ENCODE assay signal across 8 cellular contexts in the genomic region with DNA sequence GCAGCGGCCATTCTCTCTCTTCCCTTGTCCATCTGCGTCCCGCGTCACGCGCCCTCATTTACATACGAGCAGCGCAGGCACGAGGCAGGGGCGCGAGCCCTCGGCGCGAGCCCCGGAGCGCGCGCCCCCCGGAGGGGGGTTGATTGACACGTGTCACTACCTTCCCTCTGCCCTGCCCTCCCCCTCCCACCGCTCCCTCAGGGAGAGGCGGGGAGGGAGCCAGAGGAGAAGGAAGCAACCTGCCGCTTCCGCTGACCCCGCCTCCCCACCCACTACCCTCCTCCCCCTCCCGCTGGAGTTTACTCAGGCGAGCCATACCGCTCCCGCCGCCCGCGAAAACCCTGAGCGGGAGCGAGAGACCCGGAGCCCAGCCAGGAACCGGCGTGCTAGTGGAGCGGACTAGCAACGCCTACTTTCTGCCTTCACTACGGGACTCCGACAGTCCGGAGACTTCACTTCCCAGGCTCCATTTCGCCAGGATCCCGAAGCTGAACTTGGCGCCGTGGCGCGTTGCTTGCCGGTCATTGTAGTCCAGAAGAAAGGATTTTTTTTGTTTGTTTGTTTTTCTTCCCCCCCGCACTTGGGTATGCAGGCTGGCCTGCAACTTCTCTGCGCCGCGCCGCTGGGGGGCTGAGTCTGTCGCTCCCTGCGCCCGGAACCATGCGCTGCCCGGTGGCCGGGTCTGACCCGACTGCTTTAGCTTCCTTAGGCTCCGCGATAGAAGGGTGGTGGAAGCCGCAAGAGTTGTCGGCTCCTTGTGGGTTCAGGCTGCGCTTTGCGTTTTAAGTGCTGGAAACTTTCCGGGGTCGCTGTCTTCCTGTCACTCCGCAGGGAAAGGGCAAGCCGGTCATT. TPM values are rescaled to one million over a fixed set of nuclear protein-coding genes. Genes with fewer than 3 reads are reported as not detected.
DNase-seq lines count a peak whose midpoint lies in the region; ATAC-seq and TF ChIP-seq lines count a peak whose summit lies in the region.

TSS of gene LCORL (minus strand) at position 36 of the 852 bp plus-strand sequence. CDS start at position 32, 4 bp downstream.

- H3K27ac ChIP-seq in SK-N-SH (ENCODE audit: low read depth in 2 of 2, low read length in 1 of 2), result peak within 1 kb of the TSS; percentile 87 to 95
- H3K27ac ChIP-seq in testis, result peak within 1 kb of the TSS; percentile 97

- H3K27me3 ChIP-seq in SK-N-SH (ENCODE audit: insufficient read depth), result no peaks in the 10 kb centered on the region
- H3K27me3 ChIP-seq in testis, result no peaks in the 10 kb centered on the region

- POLR2A ChIA-PET in SK-N-SH (lab: Yijun Ruan, JAX), result interaction anchor here (0.9 to 1.7 kb wide), 2 partner anchors 201 to 297 kb away, joined by 5 read pairs; no protein-coding TSS in a partner anchor

- H3K4me1 ChIP-seq in SK-N-SH (ENCODE audit: control insufficient read depth in 1 of 2, insufficient read depth in 2 of 2, low read depth in 1 of 2, low read length in 1 of 2) (peaks cover 0 to 8% of the 10 kb centered on the region in 2 experiments; a peak in 2 of 4 replicates), testis (peaks cover 4% of the 10 kb centered on the region)

- WGBS in SK-N-SH (ENCODE audit: low lambda C conversion rate), result under 1% methylated on average over 43 of the region's 71 CpGs
- 1% methylated on average over 45 to 51 of the region's 71 CpGs for WGBS in testis, 2 donors

- H2AFZ ChIP-seq in SK-N-SH (ENCODE audit: low read depth), result peak within 1 kb of the TSS; percentile 95

- no peaks in the 10 kb centered on the region for H3K9me3 ChIP-seq in SK-N-SH
- no peaks in the 10 kb centered on the region for H3K9me3 ChIP-seq in testis

- ATAC-seq in HG02571 (IDR thresholded peaks at IDR 0.05; ENCODE audit: unreplicated experiment), result peak; percentile 71
- ATAC-seq in omental fat pad (ENCODE audit: low FRiP score), result peak; percentile 97

- peak within 1 kb of the TSS; percentile 93 for H3K9ac ChIP-seq in SK-N-SH

- H3F3A ChIP-seq in SK-N-SH (replicated peaks; ENCODE audit: insufficient read depth), result no peaks in the 10 kb centered on the region

- peaks cover 14% of the 10 kb centered on the region for H3K27me3 Mint-ChIP-seq in activated naive CD8-positive, alpha-beta T cell

- H3K9me3 Mint-ChIP-seq in activated naive CD8-positive, alpha-beta T cell (ENCODE audit: low read depth), result no peaks in the 10 kb centered on the region

- no peaks in the 10 kb centered on the region for H3K36me3 Mint-ChIP-seq in activated naive CD8-positive, alpha-beta T cell

- CTCF ChIA-PET in SK-N-SH (lab: Yijun Ruan, JAX), result interaction anchor here (0.7 to 1.3 kb wide), 4 partner anchors 8 to 205 kb away, joined by 3 to 10 read pairs (median 3); no protein-coding TSS in a partner anchor

- TF ChIP-seq CTCF in SK-N-SH (IDR thresholded peaks at IDR 0.05) (0 out of 2 replicates have a peak, but pooled peaks have one; percentile 16), omental fat pad (IDR thresholded peaks at IDR 0.05) (no peak), testis (IDR thresholded peaks at IDR 0.05) (no peak)

- intact Hi-C loops in testis (cut with DNase I; ENCODE audit: low total_unique reads), result no loop called here

- H3K36me3 ChIP-seq in SK-N-SH (replicated peaks in 1 of 2; ENCODE audit: control insufficient read depth in 1 of 2, insufficient read depth in 2 of 2, low read length in 1 of 2) (no peaks in the 10 kb centered on the region), testis (ENCODE audit: low read depth, missing control alignments) (no peaks in the 10 kb centered on the region)

- H3K4me2 ChIP-seq in SK-N-SH, result peak within 1 kb of the TSS; percentile 86

- peaks cover 37% of the 10 kb centered on the region for H3K79me2 ChIP-seq in SK-N-SH (ENCODE audit: insufficient read depth)

- DNase-seq in NCI-H1048 (lab: John Stamatoyannopoulos, UW) (peak; percentile 94), SK-N-SH (peak; percentile 92), glomerular visceral epithelial cell (ENCODE audit: extremely low spot score) (peak; percentile 96), omental fat pad (ENCODE audit: low spot score) (peak; percentile 66), testis (peak; percentile 97)

- H3K9me2 ChIP-seq in SK-N-SH, result no peaks in the 10 kb centered on the region

- peak; percentile 6 to 26; a peak in 2 of 4 replicates for TF ChIP-seq EP300 in SK-N-SH (IDR thresholded peaks at IDR 0.05; ENCODE audit: borderline replicate concordance in 1 of 2, low read depth in 1 of 2, low read length in 1 of 2)

- peaks cover 22% of the 10 kb centered on the region for H3K4me1 Mint-ChIP-seq in activated naive CD8-positive, alpha-beta T cell (ENCODE audit: low read depth)

- H3K27ac Mint-ChIP-seq in activated naive CD8-positive, alpha-beta T cell, result peak within 1 kb of the TSS; percentile 76

- peak within 1 kb of the TSS; percentile 91 for H3K4me3 Mint-ChIP-seq in activated naive CD8-positive, alpha-beta T cell

- TF ChIP-seq RAD21 in SK-N-SH (IDR thresholded peaks at IDR 0.05; ENCODE audit: low read length), result peak; percentile 20

- H4K20me1 ChIP-seq in SK-N-SH (ENCODE audit: insufficient read depth), result peaks cover 4% of the 10 kb centered on the region; the same call in 1 of the 2 replicates

- no peak for TF ChIP-seq POLR2A in testis (IDR thresholded peaks at IDR 0.05)

- H3K4me3 ChIP-seq in GM08714 (ENCODE audit: low read length) (peak within 1 kb of the TSS; percentile 93), SK-N-SH (ENCODE audit: low read depth in 2 of 2, low read length in 1 of 2) (peak within 1 kb of the TSS; percentile 92 to 96), testis (peak within 1 kb of the TSS; percentile 98 to 100)

TF ChIP-seq in SK-N-SH, 30 proteins besides CTCF, POLR2A, EP300 and RAD21 (continues in another document):
- peak; percentile 54 for TF ChIP-seq USF1 (IDR thresholded peaks at IDR 0.05; ENCODE audit: borderline replicate concordance, low read depth)
- TF ChIP-seq PBX3 (IDR thresholded peaks at IDR 0.05), result peak; percentile 98
- peak; percentile 36; the same call in 1 of the 2 replicates for TF ChIP-seq ZBTB33 (IDR thresholded peaks at IDR 0.05; ENCODE audit: borderline replicate concordance, low read depth)
- no peak for TF ChIP-seq SMC3 (IDR thresholded peaks at IDR 0.05; ENCODE audit: low read depth, low read length)
- TF ChIP-seq NRF1 (IDR thresholded peaks at IDR 0.05; ENCODE audit: low read depth, low read length), result no peak
- TF ChIP-seq, protein P1, sequence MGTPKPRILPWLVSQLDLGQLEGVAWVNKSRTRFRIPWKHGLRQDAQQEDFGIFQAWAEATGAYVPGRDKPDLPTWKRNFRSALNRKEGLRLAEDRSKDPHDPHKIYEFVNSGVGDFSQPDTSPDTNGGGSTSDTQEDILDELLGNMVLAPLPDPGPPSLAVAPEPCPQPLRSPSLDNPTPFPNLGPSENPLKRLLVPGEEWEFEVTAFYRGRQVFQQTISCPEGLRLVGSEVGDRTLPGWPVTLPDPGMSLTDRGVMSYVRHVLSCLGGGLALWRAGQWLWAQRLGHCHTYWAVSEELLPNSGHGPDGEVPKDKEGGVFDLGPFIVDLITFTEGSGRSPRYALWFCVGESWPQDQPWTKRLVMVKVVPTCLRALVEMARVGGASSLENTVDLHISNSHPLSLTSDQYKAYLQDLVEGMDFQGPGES (IDR thresholded peaks at IDR 0.05; ENCODE audit: low read depth, low read length), result no peak
- TF ChIP-seq FOXJ3 (CRISPR knock-in tag; IDR thresholded peaks at IDR 0.05), result no peak
- peak; percentile 23; the same call in 1 of the 2 replicates for TF ChIP-seq USF2 (IDR thresholded peaks at IDR 0.05; ENCODE audit: borderline replicate concordance, low read depth, low read length)
- no peak for TF ChIP-seq MEF2A (IDR thresholded peaks at IDR 0.05; ENCODE audit: borderline replicate concordance, low read depth)

RNA-seq across cellular contexts. Expression of gene LCORL, which starts in this region (rescaled TPM):
- polyA plus RNA-seq in SK-N-SH (2012; rRNA removed) (1.9 and 2.7 TPM in 2 replicates), testis (ENCODE audit: insufficient read depth, low read depth, low replicate concordance) (9.7 TPM)
- polyA plus RNA-seq in SK-N-SH (2012; cell fraction: cytosol; rRNA removed), result 3.8 and 4.1 TPM in 2 replicates
- 3.0 TPM in 2 replicates for polyA plus RNA-seq in SK-N-SH (2012; cell fraction: nucleus; rRNA removed)
- total RNA-seq in omental fat pad (10 to 100 TPM; 11.4 to 23.6 (median 13.0) TPM), testis (10 to 100 TPM; 37.6 to 43.7 TPM)

Comparison
In these comparisons a context has a peak if more than half of its experiments do, and no peak if none do; other contexts are left out.
1. Peak in every context shown above with its lines: DNase-seq, ATAC-seq, H3K4me3 ChIP-seq and H3K27ac ChIP-seq.